13 cellular contexts compared by ENCODE assay signal in the genomic region with DNA sequence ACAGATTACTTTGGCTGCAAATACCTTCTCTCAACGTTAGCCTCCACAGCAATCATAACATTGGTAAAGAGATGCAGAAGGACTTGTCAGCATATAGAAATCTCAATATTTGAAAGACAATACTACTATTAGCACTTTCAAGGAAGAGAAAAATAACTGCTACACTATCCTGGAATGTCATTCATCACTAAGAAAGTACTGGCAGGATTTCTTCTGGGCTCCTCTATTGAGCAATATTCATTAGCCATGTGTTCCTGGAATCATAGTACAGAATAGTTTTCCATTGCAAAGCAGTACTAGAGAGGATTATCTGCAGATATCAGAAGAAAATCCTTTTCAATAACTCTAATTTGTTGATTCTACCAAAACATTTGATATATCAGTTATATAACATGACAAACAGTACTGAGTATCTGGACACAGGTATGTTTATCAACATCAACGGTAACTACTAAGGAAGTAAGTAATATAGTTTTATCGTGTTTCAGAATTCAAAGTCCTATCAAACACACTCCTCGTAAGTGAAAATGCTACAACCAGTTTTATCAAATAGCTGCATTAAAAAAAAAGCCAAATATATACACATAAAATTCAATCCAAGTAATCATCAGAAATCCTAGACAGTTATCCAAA. TPM values are rescaled to one million over a fixed set of nuclear protein-coding genes. Genes with fewer than 3 reads are reported as not detected.
DNase-seq lines count a peak whose midpoint lies in the region; ATAC-seq and TF ChIP-seq lines count a peak whose summit lies in the region.
"Had no signal": no experiment of that assay in that cellular context is flagged by ENCODE, and none has a peak within 500 bp of the region (broad histone marks: within the 10 kb centered on the region; RNA-seq: fewer than 3 reads in every experiment).

No MANE protein-coding gene starts in this region.

- no peak for TF ChIP-seq CTCF in RWPE2 (IDR thresholded peaks at IDR 0.05; ENCODE audit: poor library complexity, severe bottlenecking)
- TF ChIP-seq CTCF in nephron progenitor cell (IDR thresholded peaks at IDR 0.05) = no peak
- TF ChIP-seq CTCF in GM13977 (IDR thresholded peaks at IDR 0.05; ENCODE audit: extremely low read depth, insufficient read depth, missing control alignments) = no peak
- no peak for TF ChIP-seq CTCF in PC-3 (conservative IDR thresholded peaks at IDR 0.05; ENCODE audit: low read depth, low read length)

- peaks cover 5% of the 10 kb centered on the region for H3K4me1 Mint-ChIP-seq in nephron progenitor cell
- peaks cover 42% of the 10 kb centered on the region for H3K4me1 Mint-ChIP-seq in activated naive CD4-positive, alpha-beta T cell treated with anti-CD3 and anti-CD28 coated beads, Interleukin-2, amount 10 ng/mL, durations not matched to agents 7 days and 5 days

- no peak overlapping the region for H3K4me2 ChIP-seq in PC-3 (ENCODE audit: low read length)

- no peaks in the 10 kb centered on the region for H3K27me3 Mint-ChIP-seq in nephron progenitor cell (ENCODE audit: low read depth, poor library complexity)
- H3K27me3 Mint-ChIP-seq in activated naive CD4-positive, alpha-beta T cell treated with anti-CD3 and anti-CD28 coated beads, Interleukin-2, amount 10 ng/mL, durations not matched to agents 7 days and 5 days = no peaks in the 10 kb centered on the region

- H3K36me3 ChIP-seq in RWPE2 (ENCODE audit: low read depth) (peaks cover 92% of the 10 kb centered on the region), PC-3 (ENCODE audit: low read depth, low read length) (peaks cover 10% of the 10 kb centered on the region; the same call in 1 of the 2 replicates)

- intact Hi-C loops in PC-3 (cut with micrococcal nuclease) = no loop called here

- no peaks in the 10 kb centered on the region for H3K9me3 ChIP-seq in RWPE2 (ENCODE audit: severe bottlenecking)
- no peaks in the 10 kb centered on the region for H3K9me3 ChIP-seq in PC-3 (ENCODE audit: low read length)

- CTCF ChIA-PET in PC-3 (lab: Charles Lee) = no interaction called here
- CTCF ChIA-PET in activated naive CD4-positive, alpha-beta T cell treated with anti-CD3 and anti-CD28 coated beads, Interleukin-2, amount 10 ng/mL, durations not matched to agents 7 days and 5 days (lab: Charles Lee) = no interaction called here

- peaks cover 81% of the 10 kb centered on the region for H3K79me2 ChIP-seq in PC-3 (ENCODE audit: low read length)

- no peaks in the 10 kb centered on the region for H3K9me3 Mint-ChIP-seq in nephron progenitor cell
- H3K9me3 Mint-ChIP-seq in activated naive CD4-positive, alpha-beta T cell treated with anti-CD3 and anti-CD28 coated beads, Interleukin-2, amount 10 ng/mL, durations not matched to agents 7 days and 5 days = no peaks in the 10 kb centered on the region

- peak overlapping the region; percentile 30 for H3K27ac Mint-ChIP-seq in nephron progenitor cell
- H3K27ac Mint-ChIP-seq in activated naive CD4-positive, alpha-beta T cell treated with anti-CD3 and anti-CD28 coated beads, Interleukin-2, amount 10 ng/mL, durations not matched to agents 7 days and 5 days = no peak overlapping the region

- H3K27ac ChIP-seq in RWPE2 (ENCODE audit: poor library complexity, severe bottlenecking) (no peak overlapping the region), PC-3 (ENCODE audit: low read length) (no peak overlapping the region)
- H3K27ac ChIP-seq: skin epidermis, VCaP had no signal

- no peak overlapping the region for H3K4me3 ChIP-seq in RWPE2 (ENCODE audit: severe bottlenecking)
- H3K4me3 ChIP-seq in PC-3 (ENCODE audit: low read length) = no peak overlapping the region
- H3K4me3 ChIP-seq: skin epidermis had no signal

- no TSS peak for BruUV-seq in PC-3 (replicated peaks; lab: Mats Ljungman, UMichigan)

- in situ Hi-C loops in GM13977 (cut with MboI; ENCODE audit: low pct_unique_long_range_greater_than_20kb, low sequenced_read_pairs, unreplicated experiment) = no loop called here

- peak; percentile 38; the same call in 1 of the 3 replicates for ATAC-seq in RWPE2 (ENCODE audit: low read depth)
- no peak for ATAC-seq in PC-3

- no peak overlapping the region for H2AFZ ChIP-seq in PC-3 (ENCODE audit: low read length)

- DNase-seq in AG20443 (ENCODE audit: low spot score) = peak; percentile 54
- DNase-seq in RWPE2 (ENCODE audit: low spot score) = no peak
- DNase-seq in fibroblast of the conjunctiva (ENCODE audit: low read depth) = peak; percentile 10
- no peak for DNase-seq in nephron progenitor cell
- DNase-seq in GM13977 (ENCODE audit: low spot score) = no peak
- DNase-seq in PC-3 = no peak
- no peak for DNase-seq in activated naive CD4-positive, alpha-beta T cell treated with anti-CD3 and anti-CD28 coated beads, Interleukin-2, amount 10 ng/mL, durations not matched to agents 7 days and 5 days
- DNase-seq in NCI-H1436 treated with DMSO at 0.1 percent for 48 hours (lab: John Stamatoyannopoulos, UW) = no peak
- DNase-seq: activated T-cell treated with anti-CD3 and anti-CD28 coated beads for 4 hours, caudate nucleus, midbrain had no signal

- H3K9ac ChIP-seq in PC-3 (ENCODE audit: low read length) = no peak overlapping the region

- no peak overlapping the region for H3K4me3 Mint-ChIP-seq in nephron progenitor cell
- no peak overlapping the region for H3K4me3 Mint-ChIP-seq in activated naive CD4-positive, alpha-beta T cell treated with anti-CD3 and anti-CD28 coated beads, Interleukin-2, amount 10 ng/mL, durations not matched to agents 7 days and 5 days

- H3K4me1 ChIP-seq in RWPE2 (ENCODE audit: insufficient read depth, poor library complexity, severe bottlenecking) = peaks cover 22% of the 10 kb centered on the region
- peaks cover 8% of the 10 kb centered on the region for H3K4me1 ChIP-seq in PC-3 (ENCODE audit: insufficient read depth, low read length)

- H3K36me3 Mint-ChIP-seq in nephron progenitor cell (ENCODE audit: low read depth) = peaks cover 31% of the 10 kb centered on the region
- peaks cover 58% of the 10 kb centered on the region for H3K36me3 Mint-ChIP-seq in activated naive CD4-positive, alpha-beta T cell treated with anti-CD3 and anti-CD28 coated beads, Interleukin-2, amount 10 ng/mL, durations not matched to agents 7 days and 5 days

- POLR2A ChIA-PET in PC-3 (lab: Charles Lee; ENCODE audit: unreplicated experiment) = no interaction called here

- peaks cover 9% of the 10 kb centered on the region; the same call in 1 of the 2 replicates for H4K20me1 ChIP-seq in PC-3 (ENCODE audit: low read length)

- no peaks in the 10 kb centered on the region for H3K9me2 ChIP-seq in PC-3 (replicated peaks; ENCODE audit: low read length)

- H3F3A ChIP-seq in PC-3 (ENCODE audit: low read length, unreplicated experiment) = no peaks in the 10 kb centered on the region

- no peaks in the 10 kb centered on the region for H3K27me3 ChIP-seq in RWPE2 (ENCODE audit: insufficient read depth, poor library complexity, severe bottlenecking)
- H3K27me3 ChIP-seq in PC-3 (ENCODE audit: low read length) = no peaks in the 10 kb centered on the region

RNA-seq across cellular contexts. Expression of a gene that starts 27.3 kb away (rescaled TPM):
- 19.9 and 26.6 TPM in 2 replicates for total RNA-seq in PC-3 (2014; rRNA removed)

Comparison
In these comparisons a context has a peak if more than half of its experiments do, and no peak if none do; other contexts are left out.
1. DNase-seq: peak in AG20443 (single experiment) and fibroblast of the conjunctiva (single experiment); none in RWPE2 (single experiment), nephron progenitor cell (single experiment), GM13977 (single experiment), PC-3 (single experiment), activated naive CD4-positive, alpha-beta T cell treated with anti-CD3 and anti-CD28 coated beads, Interleukin-2, amount 10 ng/mL, durations not matched to agents 7 days and 5 days (single experiment) and NCI-H1436 treated with DMSO at 0.1 percent for 48 hours (single experiment).